ENCODE assay signal across 9 cellular contexts in the genomic region with DNA sequence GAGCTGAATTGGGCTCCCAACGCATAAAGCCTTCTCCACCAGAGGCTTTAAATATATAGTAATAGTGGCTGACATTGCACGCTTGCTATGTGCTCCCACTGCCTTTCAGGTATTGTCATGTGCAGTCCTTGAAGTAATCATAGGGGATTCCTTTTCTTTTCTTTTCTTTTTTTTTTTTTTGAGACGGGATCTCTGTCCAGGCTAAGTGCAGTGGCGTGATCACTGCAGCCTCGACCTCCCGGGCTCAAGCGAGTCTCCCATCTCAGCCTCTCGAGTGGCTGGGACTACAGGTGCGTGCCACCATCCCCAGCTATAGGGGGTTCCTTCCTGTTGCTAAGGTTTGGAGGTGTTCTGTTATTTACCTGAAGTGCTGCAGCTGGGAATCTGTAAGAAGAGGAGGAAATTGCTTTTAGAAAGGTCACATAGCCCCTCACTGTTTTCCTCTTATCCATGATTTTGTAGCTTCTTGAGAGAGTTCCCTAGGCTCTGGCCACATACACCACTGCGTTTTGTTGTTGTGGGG. TPM values are rescaled to one million over a fixed set of nuclear protein-coding genes. Genes with fewer than 3 reads are reported as not detected.
DNase-seq lines count a peak whose midpoint lies in the region; ATAC-seq and TF ChIP-seq lines count a peak whose summit lies in the region.
"Had no signal": no experiment of that assay in that cellular context is flagged by ENCODE, and none has a peak within 500 bp of the region (broad histone marks: within the 10 kb centered on the region; RNA-seq: fewer than 3 reads in every experiment).

No MANE protein-coding gene starts in this region.

- H3K27me3 ChIP-seq in GM23338 (ENCODE audit: insufficient read depth): no peaks in the 10 kb centered on the region
- no peaks in the 10 kb centered on the region for H3K27me3 ChIP-seq in right atrium auricular region
- H3K27me3 ChIP-seq in skeletal muscle tissue (ENCODE audit: control insufficient read depth in 3 of 3, insufficient read depth in 3 of 3, low read length in 3 of 3): no peaks in the 10 kb centered on the region

- peak overlapping the region; percentile 98 for H3K4me3 Mint-ChIP-seq in GM23338
- peak overlapping the region; percentile 98 for H3K4me3 Mint-ChIP-seq in activated CD4-positive, alpha-beta memory T cell treated with anti-CD3 and anti-CD28 coated beads for 36 hours

- H3K36me3 ChIP-seq in GM23338 (ENCODE audit: insufficient read depth) (peaks cover 50% of the 10 kb centered on the region), right atrium auricular region (peaks cover 45% of the 10 kb centered on the region), skeletal muscle tissue (ENCODE audit: control insufficient read depth in 3 of 3, insufficient read depth in 3 of 3, low read length in 3 of 3) (peaks cover 32 to 41% (median 36%) of the 10 kb centered on the region in 3 donors)

- H4K20me1 ChIP-seq in GM23338 (replicated peaks; ENCODE audit: insufficient read depth): peaks cover 37% of the 10 kb centered on the region

- peak overlapping the region; percentile 88 for H3K27ac ChIP-seq in GM23338 (ENCODE audit: low read depth)
- H3K27ac ChIP-seq in right atrium auricular region: peak overlapping the region; percentile 87 to 93
- H3K27ac ChIP-seq in skeletal muscle tissue (ENCODE audit: low read depth, low read length): peak overlapping the region; percentile 90

- CTCF ChIA-PET in activated CD4-positive, alpha-beta memory T cell treated with anti-CD3 and anti-CD28 coated beads for 36 hours (lab: Charles Lee): interaction anchor here (0.7 to 3.7 kb wide), 10 partner anchors 9 to 500 kb away, joined by 3 to 29 read pairs (median 9); a partner anchor contains a TSS

- H3K9me3 ChIP-seq in right atrium auricular region: no peaks in the 10 kb centered on the region
- H3K9me3 ChIP-seq in skeletal muscle tissue (ENCODE audit: control insufficient read depth in 3 of 3, low read length in 3 of 3): no peaks in the 10 kb centered on the region

- H3K27me3 Mint-ChIP-seq in GM23338 (ENCODE audit: insufficient read depth, low read depth, poor library complexity): peaks cover 28% of the 10 kb centered on the region
- no peaks in the 10 kb centered on the region for H3K27me3 Mint-ChIP-seq in activated CD4-positive, alpha-beta memory T cell treated with anti-CD3 and anti-CD28 coated beads for 36 hours

- TF ChIP-seq CTCF in GM23338 (conservative IDR thresholded peaks at IDR 0.05; ENCODE audit: low read depth in 2 of 2): no peak
- no peak for TF ChIP-seq CTCF in right atrium auricular region (IDR thresholded peaks at IDR 0.05)
- no peak for TF ChIP-seq CTCF in GM20000 (IDR thresholded peaks at IDR 0.05; ENCODE audit: extremely low read depth, missing control alignments)

- H3K9me2 ChIP-seq in GM23338 (ENCODE audit: insufficient read depth): no peaks in the 10 kb centered on the region

- H3K27ac Mint-ChIP-seq in GM23338: peak overlapping the region; percentile 99
- H3K27ac Mint-ChIP-seq in activated CD4-positive, alpha-beta memory T cell treated with anti-CD3 and anti-CD28 coated beads for 36 hours: peak overlapping the region; percentile 98

- H3K4me3 ChIP-seq in GM23338: peak overlapping the region; percentile 73
- H3K4me3 ChIP-seq in right atrium auricular region: peak overlapping the region; percentile 73 to 76
- H3K4me3 ChIP-seq in skeletal muscle tissue (ENCODE audit: low read length in 3 of 3): peak overlapping the region; percentile 90 to 98 (median 97)

- H3K9ac ChIP-seq in skeletal muscle tissue (ENCODE audit: low read depth in 1 of 3, low read length in 3 of 3): peak overlapping the region; percentile 97 to 100 (median 98)

- intact Hi-C loops in activated CD4-positive, alpha-beta memory T cell treated with anti-CD3 and anti-CD28 coated beads for 36 hours (cut with micrococcal nuclease): loop anchor here (5.0 kb wide), 1 partner anchor 167 kb away; a partner anchor contains a TSS

- peaks cover 56% of the 10 kb centered on the region for H3F3A ChIP-seq in GM23338 (replicated peaks; ENCODE audit: low read depth)

- peak overlapping the region; percentile 99 for H3K4me2 ChIP-seq in GM23338

- peaks cover 17% of the 10 kb centered on the region for H3K4me1 Mint-ChIP-seq in GM23338
- H3K4me1 Mint-ChIP-seq in activated CD4-positive, alpha-beta memory T cell treated with anti-CD3 and anti-CD28 coated beads for 36 hours (ENCODE audit: low read depth): peaks cover 33% of the 10 kb centered on the region

- H3K36me3 Mint-ChIP-seq in GM23338 (ENCODE audit: low read depth): peaks cover 61% of the 10 kb centered on the region
- peaks cover 41% of the 10 kb centered on the region for H3K36me3 Mint-ChIP-seq in activated CD4-positive, alpha-beta memory T cell treated with anti-CD3 and anti-CD28 coated beads for 36 hours

- ATAC-seq in GM23338: no peak
- ATAC-seq in GM21447 (IDR thresholded peaks at IDR 0.05; ENCODE audit: unreplicated experiment): no peak

- H3K4me1 ChIP-seq in GM23338 (ENCODE audit: insufficient read depth) (peaks cover 13% of the 10 kb centered on the region), right atrium auricular region (peaks cover 0 to 38% of the 10 kb centered on the region in 2 donors), skeletal muscle tissue (ENCODE audit: control insufficient read depth in 3 of 3, insufficient read depth in 3 of 3, low read length in 3 of 3) (peaks cover 9 to 18% (median 12%) of the 10 kb centered on the region in 3 donors)

- no peaks in the 10 kb centered on the region for H3K9me3 Mint-ChIP-seq in GM23338
- H3K9me3 Mint-ChIP-seq in activated CD4-positive, alpha-beta memory T cell treated with anti-CD3 and anti-CD28 coated beads for 36 hours: no peaks in the 10 kb centered on the region

- POLR2A ChIA-PET in activated CD4-positive, alpha-beta memory T cell treated with anti-CD3 and anti-CD28 coated beads for 36 hours (lab: Charles Lee): interaction anchor here (0.6 to 2.3 kb wide), 17 partner anchors 8 to 369 kb away, joined by 3 to 18 read pairs (median 8); a partner anchor contains a TSS

- H2AFZ ChIP-seq in GM23338: no peak overlapping the region

- no peak for DNase-seq in GM23338 (ENCODE audit: low spot score)
- no peak for DNase-seq in activated CD4-positive, alpha-beta memory T cell treated with anti-CD3 and anti-CD28 coated beads for 36 hours
- DNase-seq in right atrium auricular region (ENCODE audit: low spot score): no peak
- DNase-seq in stimulated activated CD4-positive, alpha-beta T cell treated with anti-CD3 and anti-CD28 coated beads, Interleukin-12 subunit alpha, Interleukin-12 subunit beta, amount 100 ng/mL, for 4 hours: no peak
- no peak for DNase-seq in GM20000 (ENCODE audit: low spot score)
- no peak for DNase-seq in iPS-NIHi7 (ENCODE audit: extremely low spot score)
- DNase-seq: activated CD4-positive, alpha-beta T cell treated with anti-CD3 and anti-CD28 coated beads, Interleukin-2, amount 50 U/mL, for 48 hours had no signal

- H3K79me2 ChIP-seq in GM23338 (replicated peaks; ENCODE audit: insufficient read depth): peaks cover 21% of the 10 kb centered on the region

TF ChIP-seq in GM23338, 12 proteins besides CTCF, POLR2A, EP300 and RAD21:
- no peak for TF ChIP-seq ZNF114 (CRISPR knock-in tag; IDR thresholded peaks at IDR 0.05)
- no peak for TF ChIP-seq STAT1 (IDR thresholded peaks at IDR 0.05; ENCODE audit: unreplicated experiment)
- TF ChIP-seq NANOG (IDR thresholded peaks at IDR 0.05; ENCODE audit: borderline replicate concordance): no peak

RNA-seq across cellular contexts. Expression of a gene that starts 0.8 kb away (rescaled TPM):
- 1,307 and 1,784 TPM in 2 replicates for total RNA-seq in GM23338 (2014; rRNA removed; shearing (Covaris generic))
- 2,722 and 2,793 TPM in 2 replicates for polyA plus RNA-seq in GM23338 (2016; fragmentation: Nextera tagmentation; extraction: Ambion mirVana)
- 1,000 to 10,000 TPM; 1,552 to 1,589 TPM for total RNA-seq in activated CD4-positive, alpha-beta memory T cell treated with anti-CD3 and anti-CD28 coated beads for 36 hours
- total RNA-seq in right atrium auricular region (1,000 to 10,000 TPM in 1 of 2 donors, 100 to 1,000 TPM in 1; 551 to 1,071 TPM), skeletal muscle tissue (1,695 TPM)

RNA-seq across cellular contexts. Expression of a gene that starts 7.5 kb away (rescaled TPM):
- total RNA-seq in GM23338 (2014; rRNA removed; shearing (Covaris generic)): 2.3 and 3.3 TPM in 2 replicates
- polyA plus RNA-seq in GM23338 (2016; fragmentation: Nextera tagmentation; extraction: Ambion mirVana): 1.5 and 1.8 TPM in 2 replicates
- 10 to 100 TPM; 66.0 to 68.6 TPM for total RNA-seq in activated CD4-positive, alpha-beta memory T cell treated with anti-CD3 and anti-CD28 coated beads for 36 hours
- total RNA-seq in right atrium auricular region: 10 to 100 TPM; 11.4 to 19.0 TPM
- total RNA-seq in skeletal muscle tissue: 11.5 TPM

RNA-seq across cellular contexts. Expression of a gene that starts 18.7 kb away (rescaled TPM):
- 11.1 and 11.9 TPM in 2 replicates for total RNA-seq in GM23338 (2014; rRNA removed; shearing (Covaris generic))
- polyA plus RNA-seq in GM23338 (2016; fragmentation: Nextera tagmentation; extraction: Ambion mirVana): 6.1 and 6.9 TPM in 2 replicates
- 10 to 100 TPM in 1 of 2 experiments, 1 to 10 TPM in 1; 10.0 to 11.5 TPM for total RNA-seq in activated CD4-positive, alpha-beta memory T cell treated with anti-CD3 and anti-CD28 coated beads for 36 hours
- total RNA-seq in right atrium auricular region: 10 to 100 TPM in 1 of 2 donors, 1 to 10 TPM in 1; 9.9 to 11.1 TPM
- total RNA-seq in skeletal muscle tissue: 6.8 TPM

RNA-seq across cellular contexts. Expression of a gene that starts 19.2 kb away (rescaled TPM):
- 2.3 and 7.7 TPM in 2 replicates for total RNA-seq in GM23338 (2014; rRNA removed; shearing (Covaris generic))
- polyA plus RNA-seq in GM23338 (2016; fragmentation: Nextera tagmentation; extraction: Ambion mirVana): 2.0 and 2.5 TPM in 2 replicates
- under 1 TPM; 0.53 to 0.64 TPM for total RNA-seq in activated CD4-positive, alpha-beta memory T cell treated with anti-CD3 and anti-CD28 coated beads for 36 hours
- total RNA-seq in right atrium auricular region (10 to 100 TPM; 29.6 to 52.3 TPM), skeletal muscle tissue (28.2 TPM)

RNA-seq across cellular contexts. Expression of a gene that starts 23.1 kb away (rescaled TPM):
- 227 and 300 TPM in 2 replicates for total RNA-seq in GM23338 (2014; rRNA removed; shearing (Covaris generic))
- polyA plus RNA-seq in GM23338 (2016; fragmentation: Nextera tagmentation; extraction: Ambion mirVana): 233 and 267 TPM in 2 replicates
- total RNA-seq in activated CD4-positive, alpha-beta memory T cell treated with anti-CD3 and anti-CD28 coated beads for 36 hours: 10 to 100 TPM; 45.3 to 49.6 TPM
- total RNA-seq in right atrium auricular region (10 to 100 TPM; 51.4 to 99.8 TPM), skeletal muscle tissue (40.2 TPM)
